In the genomic region with DNA sequence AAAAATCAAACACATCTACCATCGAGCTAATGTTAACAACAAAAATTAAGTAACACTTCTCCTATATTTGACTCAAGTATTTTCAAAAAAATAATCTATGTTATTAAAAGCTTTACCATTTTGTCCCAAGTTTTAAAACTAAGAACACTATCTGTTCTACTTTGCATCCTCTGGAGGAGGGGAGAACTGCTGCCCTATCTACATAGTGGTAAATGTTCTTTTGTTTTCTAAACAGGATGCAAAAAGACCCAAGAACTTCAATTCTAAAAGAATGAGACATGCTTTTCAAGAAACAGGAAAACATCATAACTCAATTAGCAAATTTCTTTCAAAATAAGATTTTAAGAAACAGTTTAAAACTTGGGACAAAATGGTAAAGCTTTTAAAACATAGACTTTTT, we compare ENCODE assay signal across 21 cellular contexts. TPM values are rescaled to one million over a fixed set of nuclear protein-coding genes. Genes with fewer than 3 reads are reported as not detected.
"Had no signal": no experiment of that assay in that cellular context is flagged by ENCODE, and none has a peak within 500 bp of the region (broad histone marks: within the 10 kb centered on the region; RNA-seq: fewer than 3 reads in every experiment).

No MANE protein-coding gene starts in this region.

- H3K4me1 ChIP-seq: heart right ventricle, psoas muscle had no signal

- H3K27ac Mint-ChIP-seq: endodermal cell, naive B cell, nephron, type B pancreatic cell had no signal

- H3K36me3 ChIP-seq: heart right ventricle, suprapubic skin, thyroid gland had no signal

- H3K27ac ChIP-seq: coronary artery, heart right ventricle, psoas muscle, skin epidermis, suprapubic skin, thyroid gland had no signal

- H3K4me1 Mint-ChIP-seq: nephron had no signal

- H3K36me3 Mint-ChIP-seq: naive B cell, type B pancreatic cell had no signal

- DNase-seq: effector CD4-positive, alpha-beta T cell; endodermal cell; heart right ventricle; hypothalamus; naive B cell; psoas muscle; stimulated activated CD4-positive, alpha-beta T cell treated with anti-CD3 and anti-CD28 coated beads, Interleukin-12 subunit alpha, Interleukin-12 subunit beta, amount 100 ng/mL, for 4 hours; stimulated activated naive CD4-positive, alpha-beta T cell treated with Interleukin-2 at 50 U/mL for 16 hours had no signal

- H3K4me3 ChIP-seq: coronary artery, heart right ventricle, psoas muscle, skin epidermis, suprapubic skin, thyroid gland had no signal

- ATAC-seq: heart right ventricle, psoas muscle, sciatic nerve had no signal

- H3K4me3 Mint-ChIP-seq: endodermal cell, naive B cell, nephron, type B pancreatic cell had no signal

- H3K27me3 ChIP-seq: suprapubic skin, thyroid gland had no signal

- H3K9me3 Mint-ChIP-seq: endodermal cell, naive B cell, nephron, type B pancreatic cell had no signal

- H3K9me3 ChIP-seq: heart right ventricle, psoas muscle, suprapubic skin, thyroid gland had no signal

RNA-seq across cellular contexts. Expression of gene SLC26A3, which starts 14.8 kb away (rescaled TPM):
- total RNA-seq: chondrocyte, dermis microvascular lymphatic vessel endothelial cell, endodermal cell, fibroblast of lung, frontal cortex, heart right ventricle, kidney epithelial cell, lung microvascular endothelial cell, sciatic nerve had no signal
- polyA plus RNA-seq: fibroblast of lung, heart right ventricle had no signal
